In the genomic region with DNA sequence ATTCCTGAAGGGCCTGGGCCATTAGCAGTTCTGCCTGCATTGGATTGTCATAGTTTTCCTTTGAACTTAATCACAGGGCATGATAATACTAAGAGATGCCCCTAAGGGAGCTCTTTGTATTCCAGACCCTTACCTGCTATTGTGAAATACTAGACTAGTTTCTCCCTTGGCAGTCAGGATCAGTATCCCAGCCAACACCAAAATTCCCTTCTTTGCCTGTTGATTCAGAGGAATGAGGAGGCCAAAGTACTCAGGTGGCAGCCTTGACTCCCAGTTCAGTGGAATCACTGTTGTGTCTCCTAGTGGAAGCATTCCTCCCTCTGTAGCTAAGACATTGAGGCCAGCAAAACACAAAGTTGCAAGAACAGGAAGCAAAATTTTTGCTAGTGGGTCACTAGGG, we compare ENCODE assay signal across 33 cellular contexts. TPM values are rescaled to one million over a fixed set of nuclear protein-coding genes. Genes with fewer than 3 reads are reported as not detected.
"Had no signal": no experiment of that assay in that cellular context is flagged by ENCODE, and none has a peak within 500 bp of the region (broad histone marks: within the 10 kb centered on the region; RNA-seq: fewer than 3 reads in every experiment).

No MANE protein-coding gene starts in this region.

- H3K27ac Mint-ChIP-seq: activated CD8-positive, alpha-beta T cell treated with anti-CD3 and anti-CD28 coated beads for 36 hours; activated naive CD4-positive, alpha-beta T cell treated with anti-CD3 and anti-CD28 coated beads, Interleukin-2, amount 10 ng/mL, durations not matched to agents 7 days and 5 days; activated T-cell treated with anti-CD3 and anti-CD28 coated beads, Interleukin-2, amount 50 U/mL, for 24 hours; activated T-helper 1 cell treated with anti-CD3 and anti-CD28 coated beads, Interleukin-12 subunit alpha, Interleukin-12 subunit beta, Interleukin-2, Interleukin-4 antibody, amounts not matched to agents 30 ng/mL and 10 ng/mL and 1 ng/mL, durations not matched to agents 14 hours and 24 hours and 36 hours; T-helper 1 cell treated with Interleukin-12 subunit alpha and Interleukin-12 subunit beta and Interleukin-4 antibody, amounts not matched to agents 30 μg/mL and 1 μg/mL, for 36 hours; T-helper 2 cell treated with Interferon-gamma antibody and Interleukin-4, amounts not matched to agents 5 μg/mL and 100 μg/mL, for 36 hours had no signal

- FAIRE-seq: astrocyte had no signal

- H3K27me3 Mint-ChIP-seq: activated CD4-positive, alpha-beta T cell treated with anti-CD3 and anti-CD28 coated beads, Interleukin-2, amount 10 ng/mL, durations not matched to agents 24 days and 14 days; activated CD8-positive, alpha-beta T cell treated with anti-CD3 and anti-CD28 coated beads for 36 hours; activated naive CD4-positive, alpha-beta T cell treated with anti-CD3 and anti-CD28 coated beads, Interleukin-2, amount 10 ng/mL, durations not matched to agents 7 days and 5 days; activated T-cell treated with anti-CD3 and anti-CD28 coated beads, Interleukin-2, amount 50 U/mL, for 24 hours had no signal

- ATAC-seq: activated CD8-positive, alpha-beta T cell treated with anti-CD3 and anti-CD28 coated beads for 36 hours; body of pancreas; PC-3 had no signal

- DNase-seq: activated CD4-positive, alpha-beta T cell treated with anti-CD3 and anti-CD28 coated beads, Interleukin-2, amount 10 ng/mL, durations not matched to agents 24 days and 14 days; activated CD4-positive, alpha-beta T cell treated with anti-CD3 and anti-CD28 coated beads, Interleukin-2, amount 50 U/mL, for 4 hours; activated CD8-positive, alpha-beta T cell treated with anti-CD3 and anti-CD28 coated beads for 36 hours; activated gamma-delta T cell treated with Interleukin-2 at 50 U/mL for 16 hours; activated naive CD4-positive, alpha-beta T cell treated with anti-CD3 and anti-CD28 coated beads, Interleukin-2, amount 10 ng/mL, durations not matched to agents 7 days and 5 days; activated T-cell treated with anti-CD3 and anti-CD28 coated beads, Interleukin-2, amount 50 U/mL, for 24 hours; adrenal gland; body of pancreas; caudate nucleus; Kasumi-1; KG1; MG63; NCI-H1048; NCI-H1105 treated with DMSO at 0.1 percent for 48 hours; NCI-H1436; NCI-H1694; NCI-H1930; NCI-H2081 treated with DMSO at 0.1 percent for 48 hours; NCI-H226; NCI-H446 treated with DMSO at 0.1 percent for 48 hours; NCI-H524 treated with DMSO at 0.1 percent for 48 hours; NK-92 treated with Interleukin-12 subunit alpha and Interleukin-12 subunit beta, amount 100 ng/mL, for 24 hours; PC-3; Peyer's patch; RPMI8226; SHP77 treated with DMSO at 0.1 percent for 48 hours; SK-N-SH had no signal

- H3K4me3 Mint-ChIP-seq: activated CD4-positive, alpha-beta T cell treated with anti-CD3 and anti-CD28 coated beads, Interleukin-2, amount 10 ng/mL, durations not matched to agents 24 days and 14 days; activated CD8-positive, alpha-beta T cell treated with anti-CD3 and anti-CD28 coated beads for 36 hours; activated naive CD4-positive, alpha-beta T cell treated with anti-CD3 and anti-CD28 coated beads, Interleukin-2, amount 10 ng/mL, durations not matched to agents 7 days and 5 days; activated T-cell treated with anti-CD3 and anti-CD28 coated beads, Interleukin-2, amount 50 U/mL, for 24 hours; activated T-helper 1 cell treated with anti-CD3 and anti-CD28 coated beads, Interleukin-12 subunit alpha, Interleukin-12 subunit beta, Interleukin-2, Interleukin-4 antibody, amounts not matched to agents 30 ng/mL and 10 ng/mL and 1 ng/mL, durations not matched to agents 14 hours and 24 hours and 36 hours; T-helper 1 cell treated with Interleukin-12 subunit alpha and Interleukin-12 subunit beta and Interleukin-4 antibody, amounts not matched to agents 30 μg/mL and 1 μg/mL, for 36 hours; T-helper 2 cell treated with Interferon-gamma antibody and Interleukin-4, amounts not matched to agents 5 μg/mL and 100 μg/mL, for 36 hours had no signal

- H3K27me3 ChIP-seq: adrenal gland, body of pancreas, breast epithelium, MG63, Peyer's patch, SJSA1 had no signal

- H3K27ac ChIP-seq: adrenal gland, body of pancreas, breast epithelium, Peyer's patch, SJSA1 had no signal

- H3K4me3 ChIP-seq: adrenal gland, body of pancreas, breast epithelium, MG63, Peyer's patch, SJSA1 had no signal

- H3K36me3 ChIP-seq: adrenal gland, breast epithelium, MG63, Peyer's patch, SJSA1 had no signal

- H3K4me1 ChIP-seq: adrenal gland, body of pancreas, breast epithelium, Peyer's patch, SJSA1 had no signal

- H3K9me3 ChIP-seq: adrenal gland, body of pancreas, breast epithelium, MG63, Peyer's patch, SJSA1, SK-N-SH had no signal

RNA-seq across cellular contexts. Expression of gene SLAMF7, which starts 20.7 kb away (rescaled TPM):
- total RNA-seq: SJSA1 had no signal
- polyA plus RNA-seq: SK-N-SH had no signal

RNA-seq across cellular contexts. Expression of gene LY9, which starts 36.2 kb away (rescaled TPM):
- total RNA-seq: astrocyte, PC-3, SJSA1 had no signal
- polyA plus RNA-seq: SK-N-SH had no signal

RNA-seq across cellular contexts. Expression of gene CD48, which starts 48.1 kb away (rescaled TPM):
- total RNA-seq: astrocyte, PC-3, SJSA1 had no signal
- polyA plus RNA-seq: SK-N-SH had no signal
